In the genomic region with DNA sequence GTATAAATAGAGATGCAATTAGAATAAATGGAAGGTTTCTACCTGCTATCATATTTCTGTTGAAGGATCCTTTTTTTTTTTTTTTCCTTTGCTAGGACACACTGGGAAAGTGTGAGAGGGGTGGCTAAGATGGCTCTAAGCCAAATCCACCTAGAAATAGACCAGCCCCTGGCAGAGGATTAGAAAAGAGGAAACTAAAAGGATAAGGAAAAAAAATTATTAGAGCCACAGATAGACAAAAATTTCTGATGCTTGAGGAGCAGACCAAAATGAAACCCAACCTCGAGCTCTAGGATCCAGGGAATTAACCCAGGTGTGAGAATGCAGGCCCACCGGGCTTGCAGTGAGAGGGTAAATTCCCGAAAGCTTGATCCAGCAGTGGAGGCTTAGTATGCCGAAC, we compare ENCODE assay signal across 15 cellular contexts.
"Had no signal": no experiment of that assay in that cellular context is flagged by ENCODE, and none has a peak within 500 bp of the region (broad histone marks: within the 10 kb centered on the region; RNA-seq: fewer than 3 reads in every experiment).

No MANE protein-coding gene starts in this region.

- H3K27ac Mint-ChIP-seq: activated CD8-positive, alpha-beta memory T cell treated with anti-CD3 and anti-CD28 coated beads, Interleukin-2, amount 10 ng/mL, durations not matched to agents 7 days and 5 days; activated naive CD8-positive, alpha-beta T cell treated with anti-CD3 and anti-CD28 coated beads, Interleukin-2, amount 50 U/mL, for 24 hours; neural progenitor cell had no signal

- H3K4me2 ChIP-seq: neural progenitor cell had no signal

- H3K4me3 ChIP-seq: ascending aorta, neural progenitor cell, pancreas had no signal

- H3K4me1 ChIP-seq: ascending aorta, neural progenitor cell, pancreas had no signal

- FAIRE-seq: bronchial epithelial cell, endometrium, pancreas had no signal

- ATAC-seq: activated CD8-positive, alpha-beta memory T cell treated with anti-CD3 and anti-CD28 coated beads, Interleukin-2, amount 10 ng/mL, durations not matched to agents 7 days and 5 days; activated naive CD8-positive, alpha-beta T cell treated with anti-CD3 and anti-CD28 coated beads, Interleukin-2, amount 50 U/mL, for 24 hours; activated T-cell treated with anti-CD3 and anti-CD28 coated beads, Interleukin-2, amount 50 U/mL, for 4 hours; esophagus mucosa; pancreas had no signal

- H3K9ac ChIP-seq: neural progenitor cell had no signal

- H2AFZ ChIP-seq: neural progenitor cell had no signal

- H3K4me1 Mint-ChIP-seq: activated CD8-positive, alpha-beta memory T cell treated with anti-CD3 and anti-CD28 coated beads, Interleukin-2, amount 10 ng/mL, durations not matched to agents 7 days and 5 days; activated naive CD8-positive, alpha-beta T cell treated with anti-CD3 and anti-CD28 coated beads, Interleukin-2, amount 50 U/mL, for 24 hours had no signal

- H3K27me3 Mint-ChIP-seq: activated naive CD8-positive, alpha-beta T cell treated with anti-CD3 and anti-CD28 coated beads, Interleukin-2, amount 50 U/mL, for 24 hours had no signal

- H3K4me3 Mint-ChIP-seq: activated CD8-positive, alpha-beta memory T cell treated with anti-CD3 and anti-CD28 coated beads, Interleukin-2, amount 10 ng/mL, durations not matched to agents 7 days and 5 days; activated naive CD8-positive, alpha-beta T cell treated with anti-CD3 and anti-CD28 coated beads, Interleukin-2, amount 50 U/mL, for 24 hours; activated T-cell treated with anti-CD3 and anti-CD28 coated beads, Interleukin-2, amount 50 U/mL, for 4 hours; neural progenitor cell had no signal

- H3K36me3 ChIP-seq: ascending aorta, neural progenitor cell, pancreas had no signal

- H3K9me3 ChIP-seq: ascending aorta, pancreas had no signal

- H3K9me3 Mint-ChIP-seq: activated T-cell treated with anti-CD3 and anti-CD28 coated beads, Interleukin-2, amount 50 U/mL, for 4 hours; neural progenitor cell had no signal

- H3K27ac ChIP-seq: ascending aorta, neural progenitor cell, pancreas had no signal

- H3K36me3 Mint-ChIP-seq: activated CD8-positive, alpha-beta memory T cell treated with anti-CD3 and anti-CD28 coated beads, Interleukin-2, amount 10 ng/mL, durations not matched to agents 7 days and 5 days had no signal

- DNase-seq: activated CD4-positive, alpha-beta T cell treated with anti-CD3 and anti-CD28 coated beads, Interleukin-2, amount 50 U/mL, for 4 hours; activated CD4-positive, CD25-positive, alpha-beta regulatory T cell treated with anti-CD3 and anti-CD28 coated beads, Interleukin-2, amount 50 U/mL, for 72 hours; activated CD8-positive, alpha-beta memory T cell treated with anti-CD3 and anti-CD28 coated beads, Interleukin-2, amount 10 ng/mL, durations not matched to agents 7 days and 5 days; activated gamma-delta T cell treated with Interleukin-2 at 50 U/mL for 16 hours; activated naive CD8-positive, alpha-beta T cell treated with anti-CD3 and anti-CD28 coated beads, Interleukin-2, amount 50 U/mL, for 24 hours; activated T-cell treated with anti-CD3 and anti-CD28 coated beads, Interleukin-2, amount 50 U/mL, for 4 hours; pancreas; stimulated activated CD4-positive, alpha-beta T cell treated with anti-CD3 and anti-CD28 coated beads, Interleukin-2, amount 100 ng/mL, for 48 hours; stimulated activated naive CD4-positive, alpha-beta T cell treated with Interleukin-2 at 50 U/mL for 16 hours; trophoblast cell had no signal

- H3K27me3 ChIP-seq: ascending aorta, neural progenitor cell, pancreas had no signal
